ENCODE assay signal across 15 cellular contexts in the genomic region with DNA sequence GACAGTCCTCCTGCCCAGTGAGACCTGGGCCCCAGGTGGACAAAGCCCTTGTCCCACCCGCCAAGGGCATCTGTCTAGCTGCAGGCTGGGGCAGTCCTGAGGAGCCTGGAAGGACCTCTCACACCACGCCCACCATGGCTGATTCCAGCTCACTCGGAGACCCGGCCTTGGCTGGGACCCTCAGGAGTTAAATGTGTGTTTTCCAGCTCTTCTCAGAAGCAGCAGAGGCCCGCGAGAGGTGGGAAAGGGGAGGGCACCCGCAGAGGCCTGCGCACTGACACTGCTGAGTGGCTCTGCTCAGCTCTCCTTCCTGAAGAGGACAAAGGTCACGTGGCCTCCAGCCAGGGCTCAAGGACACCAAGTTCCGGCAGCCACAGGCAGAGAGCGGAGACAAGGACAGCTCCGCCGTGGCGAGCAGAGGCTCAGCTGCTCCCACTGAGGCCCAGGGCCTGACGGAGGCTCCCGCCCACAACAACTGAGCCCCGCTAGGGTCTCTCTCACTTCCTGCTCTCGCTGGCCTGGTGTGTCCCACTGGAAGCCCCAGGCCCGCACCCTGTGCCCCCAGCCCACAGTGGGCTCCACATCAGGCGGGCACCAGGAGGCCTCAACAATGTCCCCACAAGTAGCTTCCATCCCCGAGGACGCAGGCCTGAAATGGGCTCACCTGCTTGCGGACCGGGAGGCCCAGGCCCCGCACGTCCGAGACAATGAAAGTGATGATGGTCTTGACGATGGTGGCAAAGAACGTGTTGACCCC. TPM values are rescaled to one million over a fixed set of nuclear protein-coding genes. Genes with fewer than 3 reads are reported as not detected.
DNase-seq lines count a peak whose midpoint lies in the region; ATAC-seq lines count a peak whose summit lies in the region.
"Had no signal": no experiment of that assay in that cellular context is flagged by ENCODE, and none has a peak within 500 bp of the region (broad histone marks: within the 10 kb centered on the region; RNA-seq: fewer than 3 reads in every experiment).

No MANE protein-coding gene starts in this region.

- H2BK5ac ChIP-seq in neuronal stem cell (ENCODE audit: low read length): no peak overlapping the region

- DNase-seq in stimulated activated CD4-positive, alpha-beta T cell treated with anti-CD3 and anti-CD28 coated beads, Interleukin-15, amount 100 ng/mL, for 24 hours: peak; percentile 2
- DNase-seq in stimulated activated CD4-positive, alpha-beta T cell treated with anti-CD3 and anti-CD28 coated beads, Interleukin-1b, Interleukin-23, amount 100 ng/mL, for 48 hours: no peak
- DNase-seq in left ventricle myocardium superior (peak; percentile 83), neuronal stem cell (ENCODE audit: low spot score) (no peak), aorta (peak; percentile 36 to 72), NCI-H345 treated with DMSO at 0.1 percent for 48 hours (lab: John Stamatoyannopoulos, UW; ENCODE audit: unreplicated experiment) (no peak)
- DNase-seq: activated naive CD4-positive, alpha-beta T cell treated with anti-CD3 and anti-CD28 coated beads, Interleukin-2, amount 10 ng/mL, durations not matched to agents 7 days and 5 days; NCI-H1930; NCI-H510A treated with DMSO at 0.1 percent for 48 hours; SK-N-SH; stimulated activated CD4-positive, alpha-beta T cell treated with anti-CD3 and anti-CD28 coated beads, Interleukin-2, amount 100 ng/mL, for 24 hours; stimulated activated CD8-positive, alpha-beta memory T cell treated with anti-CD3 and anti-CD28 coated beads, Interleukin-4, amount 100 ng/mL, for 48 hours had no signal

- peak overlapping the region; percentile 17 for H3K23ac ChIP-seq in neuronal stem cell (ENCODE audit: low read depth, low read length, poor library complexity)

- H3K4me1 ChIP-seq in neuronal stem cell (ENCODE audit: control insufficient read depth in 2 of 2, insufficient read depth in 1 of 2, low read depth in 1 of 2, low read length in 2 of 2) (peaks cover 0 to 1% of the 10 kb centered on the region in 2 donors), aorta (ENCODE audit: control insufficient read depth in 1 of 2, insufficient read depth in 2 of 2, low read length in 2 of 2) (no peaks in the 10 kb centered on the region)
- H3K4me1 ChIP-seq: tibial artery had no signal

- H3K14ac ChIP-seq in neuronal stem cell (ENCODE audit: low read length): no peak overlapping the region

- no CpG with 5 or more reads among the region's 29 CpGs for WGBS in neuronal stem cell (ENCODE audit: extremely low coverage in 2 of 2, insufficient read length in 2 of 2, insufficient replicate concordance in 1 of 2), 2 donors
- 89 to 90% methylated on average over 29 of the region's 29 CpGs for WGBS in aorta, 2 donors

- H2AFZ ChIP-seq in neuronal stem cell (ENCODE audit: low read length): no peak overlapping the region

- H3K36me3 ChIP-seq in neuronal stem cell (replicated peaks in 1 of 2; ENCODE audit: control insufficient read depth in 2 of 2, insufficient read depth in 2 of 2, low read length in 2 of 2) (peaks cover 24 to 41% of the 10 kb centered on the region in 2 donors), aorta (ENCODE audit: control insufficient read depth in 1 of 2, insufficient read depth in 2 of 2, low read length in 1 of 2) (no peaks in the 10 kb centered on the region)

- no peak overlapping the region for H3K4me2 ChIP-seq in neuronal stem cell (ENCODE audit: insufficient read depth, low read length, poor library complexity, severe bottlenecking)
- H3K4me2 ChIP-seq: SK-N-SH had no signal

- no peak overlapping the region for H2BK120ac ChIP-seq in neuronal stem cell (ENCODE audit: low read depth, low read length)

- no peak overlapping the region for H4K91ac ChIP-seq in neuronal stem cell (ENCODE audit: low read depth, low read length, poor library complexity)

- no peak overlapping the region for H3K18ac ChIP-seq in neuronal stem cell (ENCODE audit: low read length)

- intact Hi-C loops in left ventricle myocardium superior (cut with micrococcal nuclease) (no loop called here), aorta (cut with DNase I) (no loop called here)

- peaks cover 10% of the 10 kb centered on the region for H3K79me1 ChIP-seq in neuronal stem cell (ENCODE audit: low read depth, low read length)

- no peak overlapping the region for H2BK12ac ChIP-seq in neuronal stem cell (ENCODE audit: low read length)

- H3K27me3 ChIP-seq in neuronal stem cell (ENCODE audit: control insufficient read depth in 3 of 3, insufficient read depth in 3 of 3, low read depth in 1 of 3, low read length in 3 of 3) (peaks cover 0 to 3% (median 0%) of the 10 kb centered on the region in 3 experiments), aorta (ENCODE audit: control insufficient read depth in 1 of 2, insufficient read depth in 2 of 2, low read length in 1 of 2) (no peaks in the 10 kb centered on the region)
- H3K27me3 ChIP-seq: tibial artery had no signal

- H4K8ac ChIP-seq in neuronal stem cell (ENCODE audit: low read depth, low read length): no peak overlapping the region

- H2AK5ac ChIP-seq in neuronal stem cell (ENCODE audit: low read depth, low read length): no peak overlapping the region

- no peak overlapping the region for H3K27ac ChIP-seq in neuronal stem cell (replicated peaks; ENCODE audit: low read length)
- no peak overlapping the region for H3K27ac ChIP-seq in aorta (ENCODE audit: low read depth in 1 of 2, low read length in 2 of 2)
- H3K27ac ChIP-seq: tibial artery had no signal

- no peak overlapping the region for H2BK15ac ChIP-seq in neuronal stem cell (ENCODE audit: low read length)

- peak overlapping the region in 1 of 2 donors; percentile 48 for H3K4me3 ChIP-seq in neuronal stem cell (ENCODE audit: low read length in 2 of 2)
- H3K4me3 ChIP-seq in aorta (ENCODE audit: low read length in 2 of 2): no peak overlapping the region
- H3K4me3 ChIP-seq: tibial artery had no signal

- H3K9me3 ChIP-seq in neuronal stem cell (replicated peaks in 1 of 2; ENCODE audit: control insufficient read depth in 2 of 2, insufficient read depth in 1 of 2, low read depth in 1 of 2, low read length in 2 of 2) (peaks cover 0 to 20% of the 10 kb centered on the region in 2 donors), aorta (ENCODE audit: control insufficient read depth, low read length) (no peaks in the 10 kb centered on the region)

- no peak overlapping the region for H3K4ac ChIP-seq in neuronal stem cell (ENCODE audit: low read length)

- ATAC-seq in left ventricle myocardium superior (peak; percentile 90), aorta (ENCODE audit: low FRiP score) (no peak), HG02759 (IDR thresholded peaks at IDR 0.05; ENCODE audit: unreplicated experiment) (no peak), GM19395 (IDR thresholded peaks at IDR 0.05; ENCODE audit: unreplicated experiment) (no peak)

- H3K9ac ChIP-seq in neuronal stem cell (ENCODE audit: low read depth, low read length, poor library complexity): no peak overlapping the region
- H3K9ac ChIP-seq: SK-N-SH had no signal

RNA-seq across cellular contexts. Expression of a gene that starts 16.9 kb away (rescaled TPM):
- total RNA-seq in left ventricle myocardium superior (7.6 TPM), aorta (1 to 10 TPM; 6.2 to 8.4 TPM)
- polyA plus RNA-seq in neuronal stem cell (2013, experiment 1 of 2): 16.6 TPM
- 16.2 TPM for polyA plus RNA-seq in neuronal stem cell (2013, experiment 2 of 2)
- 10 to 100 TPM in 1 of 2 donors, 1 to 10 TPM in 1; 4.5 to 32.5 TPM for polyA plus RNA-seq in aorta

Comparison
In these comparisons a context has a peak if more than half of its experiments do, and no peak if none do; other contexts are left out.
1. DNase-seq: peak in stimulated activated CD4-positive, alpha-beta T cell treated with anti-CD3 and anti-CD28 coated beads, Interleukin-15, amount 100 ng/mL, for 24 hours (single experiment), left ventricle myocardium superior (single experiment) and aorta (2 of 2); none in stimulated activated CD4-positive, alpha-beta T cell treated with anti-CD3 and anti-CD28 coated beads, Interleukin-1b, Interleukin-23, amount 100 ng/mL, for 48 hours (single experiment), neuronal stem cell (single experiment) and NCI-H345 treated with DMSO at 0.1 percent for 48 hours (single experiment).